ENCODE assay signal across 9 cellular contexts in genomic region chr5:9924614-9925013, GRCh38.
DNase-seq lines count a peak whose midpoint lies in the region; ATAC-seq and TF ChIP-seq lines count a peak whose summit lies in the region.
"Had no signal": no experiment of that assay in that cellular context is flagged by ENCODE, and none has a peak within 500 bp of the region (broad histone marks: within the 10 kb centered on the region; RNA-seq: fewer than 3 reads in every experiment).

No MANE protein-coding gene starts in this region.

- no peaks in the 10 kb centered on the region for H3K36me3 ChIP-seq in BLaER1 treated with 17β-estradiol and CSF1 and Interleukin-3, amounts not matched to agents 10 nM and 100 nM
- no peaks in the 10 kb centered on the region for H3K36me3 ChIP-seq in A673 (ENCODE audit: insufficient read depth, low read length, poor library complexity, severe bottlenecking)
- H3K36me3 ChIP-seq in testis (ENCODE audit: low read depth, missing control alignments) = no peaks in the 10 kb centered on the region

- intact Hi-C loops in A673 (cut with micrococcal nuclease; ENCODE audit: unreplicated experiment) (no loop called here), testis (cut with DNase I; ENCODE audit: low total_unique reads) (no loop called here)

- H3K9ac ChIP-seq in BLaER1 treated with 17β-estradiol and CSF1 and Interleukin-3, amounts not matched to agents 10 nM and 100 nM = peak overlapping the region in 1 of 11 experiments; percentile 2; a peak in 1 of 22 replicates

- H3K27me3 ChIP-seq in BLaER1 treated with 17β-estradiol and CSF1 and Interleukin-3, amounts not matched to agents 10 nM and 100 nM = no peaks in the 10 kb centered on the region
- H3K27me3 ChIP-seq in A673 (replicated peaks; ENCODE audit: insufficient read depth, low read depth, low read length, poor library complexity) = no peaks in the 10 kb centered on the region
- H3K27me3 ChIP-seq in testis = no peaks in the 10 kb centered on the region

- H4K20me1 ChIP-seq in BLaER1 treated with 17β-estradiol and CSF1 and Interleukin-3, amounts not matched to agents 10 nM and 100 nM = no peaks in the 10 kb centered on the region

- POLR2A ChIA-PET in A673 (lab: Charles Lee; ENCODE audit: low non-redundant PET) = no interaction called here

- TF ChIP-seq POLR2A in NB4 (IDR thresholded peaks at IDR 0.05; ENCODE audit: extremely low read depth, insufficient read length) = no peak
- TF ChIP-seq POLR2A in testis (IDR thresholded peaks at IDR 0.05) = no peak

- peaks cover 14 to 39% (median 33%) of the 10 kb centered on the region in 11 experiments for H3K9me3 ChIP-seq in BLaER1 treated with 17β-estradiol and CSF1 and Interleukin-3, amounts not matched to agents 10 nM and 100 nM (replicated peaks in 1 of 11)
- peaks cover 8% of the 10 kb centered on the region for H3K9me3 ChIP-seq in A673 (ENCODE audit: low read depth, low read length, poor library complexity, severe bottlenecking)
- H3K9me3 ChIP-seq in testis = no peaks in the 10 kb centered on the region

- H3K27ac ChIP-seq in BLaER1 treated with 17β-estradiol and CSF1 and Interleukin-3, amounts not matched to agents 10 nM and 100 nM = peak overlapping the region in 8 of 11 experiments; percentile 15 to 55 (median 44); a peak in 11 of 22 replicates
- H3K27ac ChIP-seq in A673 (ENCODE audit: low read depth, low read length, poor library complexity, severe bottlenecking) (no peak overlapping the region), testis (no peak overlapping the region)

- CTCF ChIA-PET in A673 (lab: Charles Lee) = no interaction called here

- ATAC-seq in HG02623 (IDR thresholded peaks at IDR 0.05; ENCODE audit: unreplicated experiment) = no peak
- ATAC-seq: T-cell had no signal

- BruUV-seq in A673 (replicated peaks; lab: Mats Ljungman, UMichigan) = no TSS peak

- peaks cover 11 to 23% (median 18%) of the 10 kb centered on the region in 10 experiments; a peak in 18 of 20 replicates for H3K4me1 ChIP-seq in BLaER1 treated with 17β-estradiol and CSF1 and Interleukin-3, amounts not matched to agents 10 nM and 100 nM
- H3K4me1 ChIP-seq in A673 (ENCODE audit: insufficient read depth, low read length, poor library complexity, severe bottlenecking) = no peaks in the 10 kb centered on the region
- H3K4me1 ChIP-seq in testis = no peaks in the 10 kb centered on the region

- H3K4me3 ChIP-seq in BLaER1 treated with 17β-estradiol and CSF1 and Interleukin-3, amounts not matched to agents 10 nM and 100 nM = no peak overlapping the region
- no peak overlapping the region for H3K4me3 ChIP-seq in NB4 (ENCODE audit: low read depth, low read length)
- no peak overlapping the region for H3K4me3 ChIP-seq in A673 (ENCODE audit: low read depth, low read length, poor library complexity, severe bottlenecking)
- H3K4me3 ChIP-seq in testis = no peak overlapping the region

- no peak for TF ChIP-seq CTCF in NB4 (IDR thresholded peaks at IDR 0.05; ENCODE audit: low read depth, low read length)
- no peak for TF ChIP-seq CTCF in A673 (conservative IDR thresholded peaks at IDR 0.05; ENCODE audit: low read depth, low read length)
- TF ChIP-seq CTCF in testis (IDR thresholded peaks at IDR 0.05) = no peak

- 69 to 80% methylated on average over 2 of the region's 2 CpGs for WGBS in testis, 2 donors

- DNase-seq in H4 (ENCODE audit: low spot score) (peak; percentile 97), NB4 (ENCODE audit: low read depth) (peak; percentile 67), fibroblast of peridontal ligament (ENCODE audit: extremely low read depth) (peak; percentile 98), A673 (ENCODE audit: low spot score) (no peak), superior temporal gyrus (ENCODE audit: extremely low spot score) (no peak), testis (no peak)
- DNase-seq: T-cell had no signal

- H3K4me2 ChIP-seq in BLaER1 treated with 17β-estradiol and CSF1 and Interleukin-3, amounts not matched to agents 10 nM and 100 nM = peak overlapping the region in 7 of 11 experiments; percentile 23 to 65 (median 39); a peak in 10 of 22 replicates

Comparison
In these comparisons a context has a peak if more than half of its experiments do, and no peak if none do; other contexts are left out.
1. H3K27ac ChIP-seq: peak in BLaER1 treated with 17β-estradiol and CSF1 and Interleukin-3, amounts not matched to agents 10 nM and 100 nM (8 of 11); none in A673 (single experiment) and testis (0 of 2).
2. DNase-seq: peak in H4 (single experiment), NB4 (single experiment) and fibroblast of peridontal ligament (single experiment); none in A673 (single experiment), superior temporal gyrus (single experiment) and testis (single experiment).